Comparison of ENCODE assay signal across 8 cellular contexts in the genomic region with DNA sequence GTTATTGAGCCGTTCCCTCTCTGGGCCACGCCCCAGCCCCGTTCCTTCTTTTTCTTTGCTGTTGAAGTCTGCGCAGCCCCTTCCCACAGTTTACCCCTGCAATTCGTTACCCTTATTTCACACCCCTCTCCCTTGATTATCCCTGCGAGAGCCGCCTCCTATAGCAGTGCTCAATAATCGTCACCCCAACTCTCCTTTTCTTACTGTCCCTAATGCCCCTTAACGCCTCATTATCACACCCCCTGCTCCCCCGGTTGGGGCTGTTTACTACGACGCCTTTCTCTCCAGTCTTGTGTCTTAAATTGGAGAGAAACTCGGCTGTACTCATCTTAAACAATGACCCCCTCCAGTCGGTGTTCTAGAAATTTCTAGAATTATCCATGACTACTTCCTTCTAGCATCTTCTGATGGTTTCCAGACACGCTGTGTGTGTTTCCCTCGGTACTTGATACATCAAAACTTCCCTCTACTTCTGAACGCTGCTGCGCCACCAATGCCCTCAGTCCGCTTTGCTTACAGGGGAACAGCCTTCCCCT. TPM values are rescaled to one million over a fixed set of nuclear protein-coding genes. Genes with fewer than 3 reads are reported as not detected.
DNase-seq lines count a peak whose midpoint lies in the region; ATAC-seq, FAIRE-seq and TF ChIP-seq lines count a peak whose summit lies in the region.

No MANE protein-coding gene starts in this region.

- no peaks in the 10 kb centered on the region for H3K9me3 Mint-ChIP-seq in endodermal cell
- no peaks in the 10 kb centered on the region for H3K9me3 Mint-ChIP-seq in natural killer cell

- H3K27me3 Mint-ChIP-seq in endodermal cell (ENCODE audit: insufficient read depth) (peaks cover 60% of the 10 kb centered on the region), natural killer cell (ENCODE audit: low read depth in 2 of 2) (no peaks in the 10 kb centered on the region)

- H3K4me1 ChIP-seq in endodermal cell (ENCODE audit: control insufficient read depth, insufficient read depth, low read length), result peaks cover 13% of the 10 kb centered on the region

- FAIRE-seq in GM12891 (lab: Jason Lieb, UNC), result peak; percentile 65

- DNase-seq in GM12891 (ENCODE audit: insufficient read length, low spot score) (no peak), OCI-M1 (lab: John Stamatoyannopoulos, UW) (peak; percentile 50), endodermal cell (no peak), natural killer cell (no peak), SHP77 treated with DMSO at 0.1 percent for 48 hours (lab: John Stamatoyannopoulos, UW) (no peak), NCI-H1105 treated with DMSO at 0.1 percent for 48 hours (lab: John Stamatoyannopoulos, UW) (no peak)
- DNase-seq in stimulated activated CD8-positive, alpha-beta memory T cell treated with anti-CD3 and anti-CD28 coated beads, Interleukin-4, amount 100 ng/mL, for 48 hours, result no peak

- peak overlapping the region; percentile 44 for H3K9ac ChIP-seq in endodermal cell (ENCODE audit: extremely low read depth, low read length, poor library complexity, severe bottlenecking)

- no peaks in the 10 kb centered on the region for H3K36me3 ChIP-seq in endodermal cell (ENCODE audit: control insufficient read depth, insufficient read depth, low read length)

- H3K4me1 Mint-ChIP-seq in endodermal cell (peaks cover 38% of the 10 kb centered on the region), natural killer cell (peaks cover 42 to 51% of the 10 kb centered on the region in 2 donors)

- WGBS in endodermal cell (ENCODE audit: insufficient coverage in 1 of 2, insufficient read length in 1 of 2), 2 experiments, result 16 to 30% methylated on average over 12 to 19 of the region's 19 CpGs

- H3K36me3 Mint-ChIP-seq in endodermal cell (ENCODE audit: low read depth), result peaks cover 4% of the 10 kb centered on the region
- H3K36me3 Mint-ChIP-seq in natural killer cell, result no peaks in the 10 kb centered on the region

- H3K27ac Mint-ChIP-seq in endodermal cell (peak overlapping the region; percentile 68), natural killer cell (peak overlapping the region; percentile 95 to 98)

- ATAC-seq in natural killer cell (peak in 1 of 3 donors; percentile 12), HG03521 (IDR thresholded peaks at IDR 0.05; ENCODE audit: unreplicated experiment) (no peak)

- no peaks in the 10 kb centered on the region for H3K9me3 ChIP-seq in endodermal cell (ENCODE audit: control insufficient read depth, low read length)

- peak overlapping the region; percentile 73 for H3K4me3 Mint-ChIP-seq in endodermal cell
- peak overlapping the region; percentile 95 for H3K4me3 Mint-ChIP-seq in natural killer cell

- H3K4me3 ChIP-seq in endodermal cell (ENCODE audit: low read length), result peak overlapping the region; percentile 84

- no peak for TF ChIP-seq POLR2A in GM12891 (IDR thresholded peaks at IDR 0.05; ENCODE audit: low read depth, low read length)

- TF ChIP-seq CTCF in endodermal cell (conservative IDR thresholded peaks at IDR 0.05) (no peak), natural killer cell (IDR thresholded peaks at IDR 0.05) (no peak)

- peaks cover 40% of the 10 kb centered on the region for H3K27me3 ChIP-seq in endodermal cell (ENCODE audit: control insufficient read depth, insufficient read depth, low read length, poor library complexity, severe bottlenecking)

- intact Hi-C loops in natural killer cell (cut with micrococcal nuclease), result no loop called here

- peak overlapping the region; percentile 84 for H3K27ac ChIP-seq in endodermal cell (ENCODE audit: low read depth, low read length)

TF ChIP-seq in GM12891, 5 proteins besides CTCF, POLR2A, EP300 and RAD21:
- TF ChIP-seq POLR2AphosphoS5 (IDR thresholded peaks at IDR 0.05; ENCODE audit: low read depth, low read length) (no peak), POU2F2 (IDR thresholded peaks at IDR 0.05; ENCODE audit: low read depth, low read length) (no peak), TAF1 (IDR thresholded peaks at IDR 0.05; ENCODE audit: low read depth, low read length) (no peak), PAX5 (IDR thresholded peaks at IDR 0.05; ENCODE audit: insufficient read depth, low read length, severe bottlenecking) (no peak), SPI1 (IDR thresholded peaks at IDR 0.05; ENCODE audit: low read depth, low read length) (no peak)
TF ChIP-seq in GM12891: peak in this region for 0.

RNA-seq across cellular contexts. Expression of a gene that starts 0.7 kb away (rescaled TPM):
- polyA plus RNA-seq in GM12891 (2012; ENCODE audit: low read depth, missing spikeins), result 5.0 TPM
- 10 to 100 TPM in 1 of 2 donors, 1 to 10 TPM in 1; 10.0 to 20.4 TPM for total RNA-seq in endodermal cell
- polyA plus RNA-seq in endodermal cell (2013, experiment 1 of 2), result 18.1 TPM
- 16.8 TPM for polyA plus RNA-seq in endodermal cell (2013, experiment 2 of 2)
- total RNA-seq in natural killer cell, result 10 to 100 TPM; 18.7 to 24.9 (median 22.8) TPM

RNA-seq across cellular contexts. Expression of a gene that starts 33.9 kb away (rescaled TPM):
- 6.7 TPM for polyA plus RNA-seq in GM12891 (2012; ENCODE audit: low read depth, missing spikeins)
- 1 to 10 TPM in 1 of 2 donors, under 1 TPM in 1; 0.71 to 6.1 TPM for total RNA-seq in endodermal cell
- 9.0 TPM for polyA plus RNA-seq in endodermal cell (2013, experiment 1 of 2)
- polyA plus RNA-seq in endodermal cell (2013, experiment 2 of 2), result 8.2 TPM
- not detected for total RNA-seq in natural killer cell
